In genomic region chr6:43489277-43490072, GRCh38 we compare ENCODE assay signal across 16 cellular contexts. TPM values are rescaled to one million over a fixed set of nuclear protein-coding genes. Genes with fewer than 3 reads are reported as not detected.
DNase-seq lines count a peak whose midpoint lies in the region; ATAC-seq and TF ChIP-seq lines count a peak whose summit lies in the region.
"Had no signal": no experiment of that assay in that cellular context is flagged by ENCODE, and none has a peak within 500 bp of the region (broad histone marks: within the 10 kb centered on the region; RNA-seq: fewer than 3 reads in every experiment).

No MANE protein-coding gene starts in this region.

- H3K27ac Mint-ChIP-seq in activated naive CD8-positive, alpha-beta T cell treated with anti-CD3 and anti-CD28 coated beads, Interleukin-2, amount 50 U/mL, for 24 hours, result no peak overlapping the region

- H3K9ac ChIP-seq in BLaER1 treated with 17β-estradiol and CSF1 and Interleukin-3, amounts not matched to agents 10 nM and 100 nM, result peak overlapping the region in 8 of 11 experiments; percentile 11 to 65 (median 39); a peak in 12 of 22 replicates

- ATAC-seq in HG02759 (IDR thresholded peaks at IDR 0.05; ENCODE audit: unreplicated experiment) (no peak), omental fat pad (ENCODE audit: low FRiP score) (no peak)
- ATAC-seq in activated naive CD8-positive, alpha-beta T cell treated with anti-CD3 and anti-CD28 coated beads, Interleukin-2, amount 50 U/mL, for 24 hours, result no peak
- ATAC-seq: activated CD8-positive, alpha-beta T cell treated with anti-CD3 and anti-CD28 coated beads, Interleukin-2, amount 10 ng/mL, durations not matched to agents 7 days and 5 days had no signal

- peak overlapping the region in 8 of 11 experiments; percentile 9 to 66 (median 46); a peak in 14 of 22 replicates for H3K27ac ChIP-seq in BLaER1 treated with 17β-estradiol and CSF1 and Interleukin-3, amounts not matched to agents 10 nM and 100 nM
- H3K27ac ChIP-seq: right atrium auricular region had no signal

- no peak for TF ChIP-seq CTCF in omental fat pad (IDR thresholded peaks at IDR 0.05)

- H3K9me3 Mint-ChIP-seq in activated naive CD8-positive, alpha-beta T cell treated with anti-CD3 and anti-CD28 coated beads, Interleukin-2, amount 50 U/mL, for 24 hours, result no peaks in the 10 kb centered on the region

- no peaks in the 10 kb centered on the region for H3K27me3 ChIP-seq in BLaER1 treated with 17β-estradiol and CSF1 and Interleukin-3, amounts not matched to agents 10 nM and 100 nM
- H3K27me3 ChIP-seq: right atrium auricular region had no signal

- H3K36me3 Mint-ChIP-seq in activated naive CD8-positive, alpha-beta T cell treated with anti-CD3 and anti-CD28 coated beads, Interleukin-2, amount 50 U/mL, for 24 hours (ENCODE audit: low read depth), result no peaks in the 10 kb centered on the region

- peaks cover 0 to 37% (median 5%) of the 10 kb centered on the region in 10 experiments; a peak in 16 of 20 replicates for H3K4me1 ChIP-seq in BLaER1 treated with 17β-estradiol and CSF1 and Interleukin-3, amounts not matched to agents 10 nM and 100 nM
- H3K4me1 ChIP-seq: right atrium auricular region had no signal

- peaks cover 0 to 55% (median 30%) of the 10 kb centered on the region in 11 experiments; a peak in 21 of 22 replicates for H3K36me3 ChIP-seq in BLaER1 treated with 17β-estradiol and CSF1 and Interleukin-3, amounts not matched to agents 10 nM and 100 nM
- H3K36me3 ChIP-seq: right atrium auricular region had no signal

- H3K4me1 Mint-ChIP-seq in activated naive CD8-positive, alpha-beta T cell treated with anti-CD3 and anti-CD28 coated beads, Interleukin-2, amount 50 U/mL, for 24 hours, result peaks cover 10% of the 10 kb centered on the region

- no peaks in the 10 kb centered on the region for H3K9me3 ChIP-seq in BLaER1 treated with 17β-estradiol and CSF1 and Interleukin-3, amounts not matched to agents 10 nM and 100 nM (replicated peaks in 1 of 11)
- H3K9me3 ChIP-seq: right atrium auricular region had no signal

- peaks cover 29 to 59% (median 41%) of the 10 kb centered on the region in 11 experiments; a peak in 21 of 22 replicates for H4K20me1 ChIP-seq in BLaER1 treated with 17β-estradiol and CSF1 and Interleukin-3, amounts not matched to agents 10 nM and 100 nM

- peak; percentile 58 for DNase-seq in RPMI7951 (ENCODE audit: low read depth)
- peak; percentile 82 to 98 (median 95) for DNase-seq in head of caudate nucleus
- peak; percentile 87 to 99 (median 90) for DNase-seq in posterior cingulate gyrus
- DNase-seq in omental fat pad (ENCODE audit: low spot score), result no peak
- no peak for DNase-seq in activated naive CD8-positive, alpha-beta T cell treated with anti-CD3 and anti-CD28 coated beads, Interleukin-2, amount 50 U/mL, for 24 hours
- DNase-seq in NCI-H524 (lab: John Stamatoyannopoulos, UW), result no peak
- DNase-seq: activated CD8-positive, alpha-beta T cell treated with anti-CD3 and anti-CD28 coated beads, Interleukin-2, amount 10 ng/mL, durations not matched to agents 7 days and 5 days; activated effector memory CD4-positive, alpha-beta T cell treated with Interleukin-2 at 50 U/mL for 16 hours; DMS53; effector CD8-positive, alpha-beta T cell; NCI-H1092 treated with DMSO at 0.1 percent for 48 hours; NCI-H226; stimulated activated CD4-positive, alpha-beta T cell treated with anti-CD3 and anti-CD28 coated beads, Interleukin-4, amount 100 ng/mL, for 24 hours had no signal

- intact Hi-C loops in head of caudate nucleus (cut with DNase I) (no loop called here), posterior cingulate gyrus (cut with DNase I) (no loop called here)

- H3K4me3 ChIP-seq in BLaER1 treated with 17β-estradiol and CSF1 and Interleukin-3, amounts not matched to agents 10 nM and 100 nM, result peak overlapping the region in 2 of 10 experiments; percentile 26 to 29; a peak in 3 of 20 replicates
- H3K4me3 ChIP-seq: right atrium auricular region had no signal

- H3K27me3 Mint-ChIP-seq in activated naive CD8-positive, alpha-beta T cell treated with anti-CD3 and anti-CD28 coated beads, Interleukin-2, amount 50 U/mL, for 24 hours, result no peaks in the 10 kb centered on the region

- H3K4me2 ChIP-seq in BLaER1 treated with 17β-estradiol and CSF1 and Interleukin-3, amounts not matched to agents 10 nM and 100 nM, result peak overlapping the region in 7 of 11 experiments; percentile 37 to 89 (median 80); a peak in 18 of 22 replicates

- no peak overlapping the region for H3K4me3 Mint-ChIP-seq in activated naive CD8-positive, alpha-beta T cell treated with anti-CD3 and anti-CD28 coated beads, Interleukin-2, amount 50 U/mL, for 24 hours
- H3K4me3 Mint-ChIP-seq: activated CD8-positive, alpha-beta T cell treated with anti-CD3 and anti-CD28 coated beads, Interleukin-2, amount 10 ng/mL, durations not matched to agents 7 days and 5 days had no signal

RNA-seq across cellular contexts. Expression of gene TJAP1, which starts 12.1 kb away (rescaled TPM):
- 7.8 and 12.4 TPM in 2 replicates for total RNA-seq in RPMI7951 (2014; rRNA removed; shearing (Covaris generic))
- total RNA-seq in omental fat pad, result 10 to 100 TPM; 12.6 to 23.5 (median 15.7) TPM

RNA-seq across cellular contexts. Expression of gene LRRC73, which starts 20.7 kb away (rescaled TPM):
- total RNA-seq in RPMI7951 (2014; rRNA removed; shearing (Covaris generic)), result 0.10 and 0.60 TPM in 2 replicates
- under 1 TPM in 3 of 4 donors, not detected in 1; 0.19 to 0.48 (median 0.47) TPM for total RNA-seq in omental fat pad

RNA-seq across cellular contexts. Expression of gene YIPF3, which starts 27.3 kb away (rescaled TPM):
- total RNA-seq in RPMI7951 (2014; rRNA removed; shearing (Covaris generic)), result 139 and 151 TPM in 2 replicates
- total RNA-seq in omental fat pad, result 100 to 1,000 TPM in 1 of 4 donors, 10 to 100 TPM in 3; 67.9 to 109 (median 91.3) TPM

RNA-seq across cellular contexts. Expression of gene POLR1C, which starts 27.4 kb away (rescaled TPM):
- total RNA-seq in RPMI7951 (2014; rRNA removed; shearing (Covaris generic)), result 50.7 and 52.3 TPM in 2 replicates
- total RNA-seq in omental fat pad, result 100 to 1,000 TPM in 1 of 4 donors, 10 to 100 TPM in 3; 22.5 to 104 (median 31.5) TPM

RNA-seq across cellular contexts. Expression of gene DLK2, which starts 34.1 kb away (rescaled TPM):
- total RNA-seq in RPMI7951 (2014; rRNA removed; shearing (Covaris generic)), result 0.60 and 1.5 TPM in 2 replicates
- total RNA-seq in omental fat pad, result 1 to 10 TPM in 3 of 4 donors, not detected in 1; 1.1 to 1.5 (median 1.2) TPM
- total RNA-seq: activated CD8-positive, alpha-beta T cell treated with anti-CD3 and anti-CD28 coated beads, Interleukin-2, amount 10 ng/mL, durations not matched to agents 7 days and 5 days had no signal

Comparison
In these comparisons a context has a peak if more than half of its experiments do, and no peak if none do; other contexts are left out.
1. DNase-seq: peak in RPMI7951 (single experiment), head of caudate nucleus (42 of 42) and posterior cingulate gyrus (10 of 10); none in omental fat pad (single experiment), activated naive CD8-positive, alpha-beta T cell treated with anti-CD3 and anti-CD28 coated beads, Interleukin-2, amount 50 U/mL, for 24 hours (single experiment) and NCI-H524 (0 of 2).